8 cellular contexts compared by ENCODE assay signal in the genomic region with DNA sequence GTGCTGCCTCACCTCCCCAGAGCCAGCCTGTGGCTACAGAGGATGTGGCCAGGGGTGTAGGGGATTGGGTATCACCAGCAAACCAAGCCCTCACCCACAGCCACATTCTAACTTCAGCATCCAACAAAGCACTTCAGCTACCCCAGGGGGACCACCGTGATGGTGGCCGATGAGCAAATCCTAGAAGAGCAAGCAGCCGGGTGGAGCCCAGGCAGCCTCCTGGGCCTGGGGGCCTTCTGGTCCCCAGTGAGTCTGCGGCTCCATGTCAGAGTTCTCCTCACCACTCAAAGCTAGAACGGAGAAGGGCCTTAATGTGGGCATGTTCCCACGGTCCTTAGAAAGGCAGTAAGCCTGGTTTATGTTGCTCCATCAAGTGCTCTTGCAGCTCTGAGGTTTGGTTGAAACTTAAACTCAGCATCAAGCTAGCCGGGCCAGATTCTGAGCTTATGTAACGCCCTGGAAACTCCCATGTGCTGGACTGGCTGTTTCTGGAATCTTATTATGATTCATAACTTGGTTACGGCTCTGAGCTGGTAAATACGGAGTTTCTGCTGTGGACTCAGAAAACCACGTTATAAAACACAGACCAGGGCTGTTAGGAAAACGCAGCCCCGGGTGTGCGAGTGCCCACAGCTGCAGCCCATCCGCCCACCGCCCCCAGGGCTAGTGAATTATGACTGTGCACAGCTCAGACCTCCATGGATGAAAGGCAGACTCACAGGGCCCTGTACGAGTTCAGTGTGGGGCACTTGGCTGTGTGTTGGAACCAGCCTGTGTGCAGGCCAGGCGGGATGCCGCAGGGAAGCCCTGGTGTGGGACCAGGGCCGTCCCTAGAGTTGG.
DNase-seq lines count a peak whose midpoint lies in the region; ATAC-seq and TF ChIP-seq lines count a peak whose summit lies in the region.

No MANE protein-coding gene starts in this region.

- H3K9me3 Mint-ChIP-seq in activated T-cell treated with anti-CD3 and anti-CD28 coated beads, Interleukin-2, amount 50 U/mL, for 24 hours, result no peaks in the 10 kb centered on the region
- H3K9me3 Mint-ChIP-seq in activated CD4-positive, alpha-beta memory T cell treated with anti-CD3 and anti-CD28 coated beads, Interleukin-2, amount 10 ng/mL, durations not matched to agents 7 days and 5 days, result no peaks in the 10 kb centered on the region

- H3K27me3 Mint-ChIP-seq in activated T-cell treated with anti-CD3 and anti-CD28 coated beads, Interleukin-2, amount 50 U/mL, for 24 hours, result no peaks in the 10 kb centered on the region
- peaks cover 7% of the 10 kb centered on the region for H3K27me3 Mint-ChIP-seq in activated CD4-positive, alpha-beta memory T cell treated with anti-CD3 and anti-CD28 coated beads, Interleukin-2, amount 10 ng/mL, durations not matched to agents 7 days and 5 days

- no peaks in the 10 kb centered on the region for H3K9me3 ChIP-seq in thoracic aorta

- H3K27ac ChIP-seq in thoracic aorta, result peak overlapping the region; percentile 77 to 88

- H3K36me3 ChIP-seq in thoracic aorta, result no peaks in the 10 kb centered on the region

- peaks cover 8% of the 10 kb centered on the region for H3K4me1 Mint-ChIP-seq in activated T-cell treated with anti-CD3 and anti-CD28 coated beads, Interleukin-2, amount 50 U/mL, for 24 hours (ENCODE audit: low read depth)
- H3K4me1 Mint-ChIP-seq in activated CD4-positive, alpha-beta memory T cell treated with anti-CD3 and anti-CD28 coated beads, Interleukin-2, amount 10 ng/mL, durations not matched to agents 7 days and 5 days, result peaks cover 16% of the 10 kb centered on the region

- POLR2A ChIA-PET in activated CD4-positive, alpha-beta memory T cell treated with anti-CD3 and anti-CD28 coated beads, Interleukin-2, amount 10 ng/mL, durations not matched to agents 7 days and 5 days (lab: Charles Lee), result interaction anchor here (1.2 kb wide), 1 partner anchor 300 kb away, joined by 3 read pairs; no protein-coding TSS in a partner anchor

- CTCF ChIA-PET in activated CD4-positive, alpha-beta memory T cell treated with anti-CD3 and anti-CD28 coated beads, Interleukin-2, amount 10 ng/mL, durations not matched to agents 7 days and 5 days (lab: Charles Lee), result interaction anchor here (0.6 to 1.2 kb wide), 2 partner anchors 387 to 420 kb away, joined by 5 read pairs; no protein-coding TSS in a partner anchor

- H3K4me3 ChIP-seq in thoracic aorta, result peak overlapping the region; percentile 55

- no peaks in the 10 kb centered on the region for H3K27me3 ChIP-seq in thoracic aorta (replicated peaks; ENCODE audit: insufficient read depth)

- H3K36me3 Mint-ChIP-seq in activated T-cell treated with anti-CD3 and anti-CD28 coated beads, Interleukin-2, amount 50 U/mL, for 24 hours (ENCODE audit: low read depth), result no peaks in the 10 kb centered on the region
- H3K36me3 Mint-ChIP-seq in activated CD4-positive, alpha-beta memory T cell treated with anti-CD3 and anti-CD28 coated beads, Interleukin-2, amount 10 ng/mL, durations not matched to agents 7 days and 5 days (ENCODE audit: low read depth), result no peaks in the 10 kb centered on the region

- peaks cover 7 to 27% of the 10 kb centered on the region in 2 donors for H3K4me1 ChIP-seq in thoracic aorta (ENCODE audit: control insufficient read depth in 1 of 2, low read depth in 2 of 2)

- ATAC-seq in HG02943 (IDR thresholded peaks at IDR 0.05; ENCODE audit: low read depth, unreplicated experiment), result peak; percentile 52
- peak; percentile 90 for ATAC-seq in thoracic aorta (ENCODE audit: insufficient number of reproducible peaks, low FRiP score, low read depth)

- H3K27ac Mint-ChIP-seq in activated T-cell treated with anti-CD3 and anti-CD28 coated beads, Interleukin-2, amount 50 U/mL, for 24 hours, result peak overlapping the region; percentile 13
- no peak overlapping the region for H3K27ac Mint-ChIP-seq in activated CD4-positive, alpha-beta memory T cell treated with anti-CD3 and anti-CD28 coated beads, Interleukin-2, amount 10 ng/mL, durations not matched to agents 7 days and 5 days

- no peak for TF ChIP-seq CTCF in thoracic aorta (IDR thresholded peaks at IDR 0.05)

- H3K4me3 Mint-ChIP-seq in activated T-cell treated with anti-CD3 and anti-CD28 coated beads, Interleukin-2, amount 50 U/mL, for 24 hours, result no peak overlapping the region
- H3K4me3 Mint-ChIP-seq in activated CD4-positive, alpha-beta memory T cell treated with anti-CD3 and anti-CD28 coated beads, Interleukin-2, amount 10 ng/mL, durations not matched to agents 7 days and 5 days, result no peak overlapping the region

- DNase-seq in activated T-cell treated with anti-CD3 and anti-CD28 coated beads, Interleukin-2, amount 50 U/mL, for 24 hours, result no peak
- no peak for DNase-seq in activated T-cell treated with anti-CD3 and anti-CD28 coated beads, Interleukin-2, amount 50 U/mL, for 1 hour
- peak; percentile 42 for DNase-seq in activated CD4-positive, alpha-beta memory T cell treated with anti-CD3 and anti-CD28 coated beads, Interleukin-2, amount 10 ng/mL, durations not matched to agents 7 days and 5 days
- DNase-seq in inferior parietal cortex (ENCODE audit: extremely low spot score), result peak; percentile 70
- DNase-seq in thoracic aorta (ENCODE audit: low spot score), result peak; percentile 28
- no peak for DNase-seq in mesenteric fat pad (ENCODE audit: low spot score)
- no peak for DNase-seq in NCI-H82 (lab: John Stamatoyannopoulos, UW)

Comparison
In these comparisons a context has a peak if more than half of its experiments do, and no peak if none do; other contexts are left out.
1. DNase-seq: peak in activated CD4-positive, alpha-beta memory T cell treated with anti-CD3 and anti-CD28 coated beads, Interleukin-2, amount 10 ng/mL, durations not matched to agents 7 days and 5 days (single experiment), inferior parietal cortex (single experiment) and thoracic aorta (single experiment); none in activated T-cell treated with anti-CD3 and anti-CD28 coated beads, Interleukin-2, amount 50 U/mL, for 24 hours (single experiment), activated T-cell treated with anti-CD3 and anti-CD28 coated beads, Interleukin-2, amount 50 U/mL, for 1 hour (single experiment), mesenteric fat pad (single experiment) and NCI-H82 (single experiment).